In genomic region chr3:129971368-129972052, GRCh38 we compare ENCODE assay signal across 17 cellular contexts. TPM values are rescaled to one million over a fixed set of nuclear protein-coding genes. Genes with fewer than 3 reads are reported as not detected.
A peak's percentile ranks its signal among the peaks of the same experiment; 100 is the strongest.
DNase-seq lines count a peak whose midpoint lies in the region; ATAC-seq, FAIRE-seq and TF ChIP-seq lines count a peak whose summit lies in the region.
"Had no signal": no experiment of that assay in that cellular context is flagged by ENCODE, and none has a peak within 500 bp of the region (broad histone marks: within the 10 kb centered on the region; RNA-seq: fewer than 3 reads in every experiment).

No MANE protein-coding gene starts in this region.

- no peak for FAIRE-seq in pancreas (lab: Jason Lieb, UNC)
- FAIRE-seq: D721Med had no signal

- H3K4me1 ChIP-seq in HUES48 (ENCODE audit: control insufficient read depth, insufficient read depth, low read length): peaks cover 4% of the 10 kb centered on the region; the same call in 1 of the 2 replicates
- peaks cover 17% of the 10 kb centered on the region for H3K4me1 ChIP-seq in NT2/D1 (ENCODE audit: insufficient read depth, insufficient read length)
- H3K4me1 ChIP-seq in CD8-positive, alpha-beta memory T cell (ENCODE audit: insufficient read depth, low read length): peaks cover 6% of the 10 kb centered on the region
- H3K4me1 ChIP-seq in pancreas: peaks cover 0 to 11% (median 0%) of the 10 kb centered on the region in 3 donors
- H3K4me1 ChIP-seq: BE2C had no signal

- no peak overlapping the region for H3K4me3 Mint-ChIP-seq in CD8-positive, alpha-beta memory T cell
- H3K4me3 Mint-ChIP-seq: T-cell had no signal

- CTCF ChIA-PET in CD8-positive, alpha-beta memory T cell (lab: Charles Lee): no interaction called here

- no peaks in the 10 kb centered on the region for H3K36me3 Mint-ChIP-seq in CD8-positive, alpha-beta memory T cell
- H3K36me3 Mint-ChIP-seq: CD4-positive, alpha-beta memory T cell; T-cell had no signal

- peak overlapping the region; percentile 35; the same call in 1 of the 2 replicates for H3K4me3 ChIP-seq in HUES48 (ENCODE audit: low read depth, low read length)
- peak overlapping the region; percentile 17 for H3K4me3 ChIP-seq in NT2/D1 (ENCODE audit: insufficient read length, low read depth)
- H3K4me3 ChIP-seq in CD8-positive, alpha-beta memory T cell (ENCODE audit: low read length): no peak overlapping the region
- no peak overlapping the region for H3K4me3 ChIP-seq in pancreas

- peaks cover 31 to 55% of the 10 kb centered on the region in 2 donors for H3K27me3 Mint-ChIP-seq in CD8-positive, alpha-beta memory T cell

- H3K4me1 Mint-ChIP-seq in CD8-positive, alpha-beta memory T cell: peaks cover 6 to 13% (median 7%) of the 10 kb centered on the region in 3 donors

- H3K9me3 Mint-ChIP-seq in CD8-positive, alpha-beta memory T cell: peaks cover 0 to 2% (median 0%) of the 10 kb centered on the region in 5 donors
- H3K9me3 Mint-ChIP-seq: CD4-positive, alpha-beta memory T cell; T-cell had no signal

- H3K9ac ChIP-seq in HUES48 (ENCODE audit: low read depth, low read length): no peak overlapping the region
- H3K9ac ChIP-seq in NT2/D1 (ENCODE audit: insufficient read length, low read depth): no peak overlapping the region

- peaks cover 99% of the 10 kb centered on the region for H3K27me3 ChIP-seq in HUES48 (ENCODE audit: control insufficient read depth, insufficient read depth, low read length)
- peaks cover 62% of the 10 kb centered on the region for H3K27me3 ChIP-seq in NT2/D1 (ENCODE audit: insufficient read depth, insufficient read length)
- peaks cover 16% of the 10 kb centered on the region for H3K27me3 ChIP-seq in CD8-positive, alpha-beta memory T cell (ENCODE audit: insufficient read depth, low read length, poor library complexity, severe bottlenecking)
- peaks cover 0 to 19% (median 5%) of the 10 kb centered on the region in 4 donors for H3K27me3 ChIP-seq in pancreas

- WGBS in pancreas, 2 donors: 38 to 46% methylated on average over 6 of the region's 6 CpGs

- ATAC-seq in pancreas: no peak
- no peak for ATAC-seq in HG03097 (IDR thresholded peaks at IDR 0.05; ENCODE audit: low FRiP score, unreplicated experiment)
- ATAC-seq: PC-3, T-cell had no signal

- intact Hi-C loops in pancreas (cut with DNase I): no loop called here

- H3K9me3 ChIP-seq in HUES48 (ENCODE audit: control insufficient read depth, insufficient read depth, low read length) (no peaks in the 10 kb centered on the region), NT2/D1 (ENCODE audit: insufficient read depth, low read length) (no peaks in the 10 kb centered on the region), pancreas (no peaks in the 10 kb centered on the region)
- no peaks in the 10 kb centered on the region for H3K9me3 ChIP-seq in CD8-positive, alpha-beta memory T cell (ENCODE audit: low read length)
- H3K9me3 ChIP-seq: BE2C had no signal

- H3K36me3 ChIP-seq in HUES48 (ENCODE audit: control insufficient read depth, insufficient read depth, low read length) (no peaks in the 10 kb centered on the region), NT2/D1 (ENCODE audit: insufficient read depth, insufficient read length, low read length) (no peaks in the 10 kb centered on the region), pancreas (no peaks in the 10 kb centered on the region)
- no peaks in the 10 kb centered on the region for H3K36me3 ChIP-seq in CD8-positive, alpha-beta memory T cell (ENCODE audit: insufficient read depth, low read length)
- H3K36me3 ChIP-seq: BE2C had no signal

- H3K27ac Mint-ChIP-seq in CD8-positive, alpha-beta memory T cell: no peak overlapping the region
- H3K27ac Mint-ChIP-seq: T-cell had no signal

- DNase-seq in NT2/D1 (ENCODE audit: low read depth, low spot score) (peak; percentile 27), iPS-NIHi7 (ENCODE audit: extremely low spot score) (peak; percentile 73), pancreas (no peak), mucosa of gallbladder (ENCODE audit: low spot score) (no peak)
- no peak for DNase-seq in CD8-positive, alpha-beta memory T cell
- DNase-seq: BE2C; CD4-positive, alpha-beta memory T cell; NCI-H1436; NCI-H2029 treated with DMSO at 0.1 percent for 48 hours; NCI-H524 treated with DMSO at 0.1 percent for 48 hours; NK-92 treated with Interleukin-12 subunit alpha and Interleukin-12 subunit beta, amount 100 ng/mL, for 24 hours; PC-3; T-cell had no signal

- no peak overlapping the region for H3K27ac ChIP-seq in HUES48 (ENCODE audit: low read depth, low read length)
- H3K27ac ChIP-seq in CD8-positive, alpha-beta memory T cell (ENCODE audit: low read depth, low read length): no peak overlapping the region
- no peak overlapping the region for H3K27ac ChIP-seq in pancreas

- no peak for TF ChIP-seq CTCF in pancreas (IDR thresholded peaks at IDR 0.05)

- POLR2A ChIA-PET in CD8-positive, alpha-beta memory T cell (lab: Charles Lee): no interaction called here

RNA-seq across cellular contexts. Expression of gene TRH, which starts 3.0 kb away (rescaled TPM):
- not detected for total RNA-seq in CD8-positive, alpha-beta memory T cell
- polyA plus RNA-seq in CD8-positive, alpha-beta memory T cell: not detected
- total RNA-seq in pancreas (not detected), mucosa of gallbladder (not detected)
- polyA plus RNA-seq in pancreas: not detected
- total RNA-seq: CD4-positive, alpha-beta memory T cell; PC-3; T-cell had no signal
- polyA plus RNA-seq: AG04450; CD4-positive, alpha-beta memory T cell had no signal

Comparison
In these comparisons a context has a peak if more than half of its experiments do, and no peak if none do; other contexts are left out.
1. H3K4me3 ChIP-seq: peak in HUES48 (single experiment) and NT2/D1 (single experiment); none in CD8-positive, alpha-beta memory T cell (single experiment) and pancreas (0 of 4).
2. DNase-seq: peak in NT2/D1 (single experiment) and iPS-NIHi7 (single experiment); none in CD8-positive, alpha-beta memory T cell (0 of 5), pancreas (0 of 6) and mucosa of gallbladder (single experiment).